ENCODE assay signal across 18 cellular contexts in genomic region chr15:44623178-44623577, GRCh38. TPM values are rescaled to one million over a fixed set of nuclear protein-coding genes. Genes with fewer than 3 reads are reported as not detected.
DNase-seq lines count a peak whose midpoint lies in the region; ATAC-seq and TF ChIP-seq lines count a peak whose summit lies in the region.
"Had no signal": no experiment of that assay in that cellular context is flagged by ENCODE, and none has a peak within 500 bp of the region (broad histone marks: within the 10 kb centered on the region; RNA-seq: fewer than 3 reads in every experiment).

No MANE protein-coding gene starts in this region.

- no peak overlapping the region for H3K4ac ChIP-seq in IMR-90 (ENCODE audit: low read depth, low read length)

- no peak for TF ChIP-seq POLR2A in IMR-90 (IDR thresholded peaks at IDR 0.05; ENCODE audit: low read depth, low read length)

- no peak for DNase-seq in activated T-cell treated with anti-CD3 and anti-CD28 coated beads, Interleukin-2, amount 50 U/mL, for 24 hours
- DNase-seq in activated T-cell treated with anti-CD3 and anti-CD28 coated beads for 4 hours = no peak
- no peak for DNase-seq in CD4-positive, CD25-positive, alpha-beta regulatory T cell
- no peak for DNase-seq in IMR-90
- no peak for DNase-seq in memory B cell (ENCODE audit: low spot score in 2 of 2)
- no peak for DNase-seq in GOT3 (lab: John Stamatoyannopoulos, UW)
- no peak for DNase-seq in LoVo (ENCODE audit: low spot score)
- DNase-seq: C1 segment of cervical spinal cord, COR-L47, DMS 273 treated with DMSO at 0.1 percent for 48 hours, DND-41, NCI-H1417, NCI-H1930, NCI-H226, NCI-H524 treated with DMSO at 0.1 percent for 48 hours, SHP77 treated with DMSO at 0.1 percent for 48 hours had no signal

- peaks cover 77% of the 10 kb centered on the region for H3K36me3 ChIP-seq in CD4-positive, CD25-positive, alpha-beta regulatory T cell (ENCODE audit: control insufficient read depth, insufficient read depth, low read length)
- H3K36me3 ChIP-seq in IMR-90 (ENCODE audit: control insufficient read depth, insufficient read depth, low read length) = peaks cover 21% of the 10 kb centered on the region

- H4K20me1 ChIP-seq in IMR-90 (ENCODE audit: insufficient read depth, low read length) = no peaks in the 10 kb centered on the region

- H3K23ac ChIP-seq in IMR-90 (ENCODE audit: low read depth, low read length) = peak overlapping the region; percentile 31; the same call in 1 of the 2 replicates

- peak overlapping the region; percentile 84 for H3K27ac Mint-ChIP-seq in activated T-cell treated with anti-CD3 and anti-CD28 coated beads, Interleukin-2, amount 50 U/mL, for 24 hours
- H3K27ac Mint-ChIP-seq in CD4-positive, CD25-positive, alpha-beta regulatory T cell = peak overlapping the region in 2 of 3 donors; percentile 57 to 88
- H3K27ac Mint-ChIP-seq in memory B cell = peak overlapping the region; percentile 42

- POLR2A ChIA-PET in IMR-90 (lab: Charles Lee; ENCODE audit: unreplicated experiment) = no interaction called here

- no peak overlapping the region for H3K56ac ChIP-seq in IMR-90 (ENCODE audit: extremely low read depth, insufficient read depth, low read length)

- no peak overlapping the region for H2BK120ac ChIP-seq in IMR-90 (ENCODE audit: low read depth, low read length)

- TF ChIP-seq RAD21 in IMR-90 (IDR thresholded peaks at IDR 0.05; ENCODE audit: low read length) = no peak

- no peak overlapping the region for H2AK9ac ChIP-seq in IMR-90 (replicated peaks; ENCODE audit: low read depth, low read length, poor library complexity)

- CTCF ChIA-PET in IMR-90 (lab: Yijun Ruan, JAX) = interaction anchor here (0.5 to 0.6 kb wide), 2 partner anchors 14 to 82 kb away, joined by 3 to 4 read pairs; no protein-coding TSS in a partner anchor

- no peak overlapping the region for H4K5ac ChIP-seq in IMR-90 (ENCODE audit: low read depth, low read length)

- dilution Hi-C loops in IMR-90 (cut with HindIII; ENCODE audit: low sequenced_read_pairs, unreplicated experiment) = no loop called here

- H3K9me3 Mint-ChIP-seq in activated T-cell treated with anti-CD3 and anti-CD28 coated beads, Interleukin-2, amount 50 U/mL, for 24 hours = no peaks in the 10 kb centered on the region
- H3K9me3 Mint-ChIP-seq in CD4-positive, CD25-positive, alpha-beta regulatory T cell = no peaks in the 10 kb centered on the region
- peaks cover 2% of the 10 kb centered on the region for H3K9me3 Mint-ChIP-seq in memory B cell

- H3K18ac ChIP-seq in IMR-90 (ENCODE audit: low read depth, low read length) = no peak overlapping the region

- no peak overlapping the region for H2BK15ac ChIP-seq in IMR-90 (ENCODE audit: low read depth, low read length)

- H3K27me3 Mint-ChIP-seq in activated T-cell treated with anti-CD3 and anti-CD28 coated beads, Interleukin-2, amount 50 U/mL, for 24 hours = no peaks in the 10 kb centered on the region
- H3K27me3 Mint-ChIP-seq in CD4-positive, CD25-positive, alpha-beta regulatory T cell = no peaks in the 10 kb centered on the region
- H3K27me3 Mint-ChIP-seq in memory B cell = no peaks in the 10 kb centered on the region

- H2BK20ac ChIP-seq in IMR-90 (ENCODE audit: low read depth, low read length) = no peak overlapping the region

- ATAC-seq in CD4-positive, CD25-positive, alpha-beta regulatory T cell (ENCODE audit: low read depth in 2 of 2) = no peak
- peak; percentile 61 for ATAC-seq in IMR-90 (ENCODE audit: low read depth)
- no peak for ATAC-seq in memory B cell (ENCODE audit: low read depth)
- no peak for ATAC-seq in HG03460 (IDR thresholded peaks at IDR 0.05; ENCODE audit: unreplicated experiment)

- H3K79me1 ChIP-seq in IMR-90 (ENCODE audit: low read depth in 1 of 2, low read length in 2 of 2) = peaks cover 0 to 4% of the 10 kb centered on the region in 2 experiments; a peak in 1 of 4 replicates

- BruUV-seq in IMR-90 (replicated peaks; lab: Mats Ljungman, UMichigan) = no TSS peak

- no peak overlapping the region for H3K9ac ChIP-seq in IMR-90 (ENCODE audit: low read depth, low read length)
- H3K9ac ChIP-seq: KMS-11 had no signal

- no peak overlapping the region for H3K4me3 ChIP-seq in CD4-positive, CD25-positive, alpha-beta regulatory T cell (ENCODE audit: low read depth, low read length)
- H3K4me3 ChIP-seq in IMR-90 (ENCODE audit: insufficient read depth, low read depth, low read length) = no peak overlapping the region

- H3K4me2 ChIP-seq in IMR-90 (ENCODE audit: low read depth, low read length) = no peak overlapping the region; the same call in 1 of the 2 replicates
- H3K4me2 ChIP-seq: KMS-11 had no signal

- H3K14ac ChIP-seq in IMR-90 (replicated peaks; ENCODE audit: low read depth, low read length) = no peak overlapping the region

- no peaks in the 10 kb centered on the region for H3K9me3 ChIP-seq in CD4-positive, CD25-positive, alpha-beta regulatory T cell (ENCODE audit: control insufficient read depth in 2 of 2, low read length in 2 of 2)
- no peaks in the 10 kb centered on the region for H3K9me3 ChIP-seq in IMR-90 (ENCODE audit: control insufficient read depth, insufficient read depth, low read length)

- no peak overlapping the region for H3K27ac ChIP-seq in CD4-positive, CD25-positive, alpha-beta regulatory T cell (ENCODE audit: insufficient read depth, low read length, poor library complexity, severe bottlenecking)
- H3K27ac ChIP-seq in IMR-90 (ENCODE audit: insufficient read depth, low read length) = peak overlapping the region; percentile 41; the same call in 1 of the 2 replicates
- H3K27ac ChIP-seq: KMS-11 had no signal

- H3K4me1 Mint-ChIP-seq in activated T-cell treated with anti-CD3 and anti-CD28 coated beads, Interleukin-2, amount 50 U/mL, for 24 hours (ENCODE audit: low read depth) = peaks cover 17% of the 10 kb centered on the region
- H3K4me1 Mint-ChIP-seq in CD4-positive, CD25-positive, alpha-beta regulatory T cell = peaks cover 4 to 13% (median 9%) of the 10 kb centered on the region in 4 donors
- H3K4me1 Mint-ChIP-seq in memory B cell = peaks cover 6% of the 10 kb centered on the region

- TF ChIP-seq CTCF in IMR-90 (conservative IDR thresholded peaks at IDR 0.05; ENCODE audit: low read depth, low read length) = no peak

- intact Hi-C loops in IMR-90 (cut with micrococcal nuclease) = no loop called here

- no peaks in the 10 kb centered on the region; the same call in 1 of the 2 replicates for H3K9me1 ChIP-seq in IMR-90 (ENCODE audit: insufficient read depth, low read length)

- no peak overlapping the region for H3K4me3 Mint-ChIP-seq in activated T-cell treated with anti-CD3 and anti-CD28 coated beads, Interleukin-2, amount 50 U/mL, for 24 hours
- no peak overlapping the region for H3K4me3 Mint-ChIP-seq in CD4-positive, CD25-positive, alpha-beta regulatory T cell
- H3K4me3 Mint-ChIP-seq in memory B cell = no peak overlapping the region

- no peaks in the 10 kb centered on the region for H3K4me1 ChIP-seq in CD4-positive, CD25-positive, alpha-beta regulatory T cell (ENCODE audit: control insufficient read depth, insufficient read depth, low read length, poor library complexity, severe bottlenecking)
- H3K4me1 ChIP-seq in IMR-90 (ENCODE audit: control insufficient read depth, insufficient read depth, low read length) = peaks cover 3% of the 10 kb centered on the region; the same call in 1 of the 2 replicates

- H3K36me3 Mint-ChIP-seq in activated T-cell treated with anti-CD3 and anti-CD28 coated beads, Interleukin-2, amount 50 U/mL, for 24 hours (ENCODE audit: low read depth) = peaks cover 91% of the 10 kb centered on the region
- peaks cover 53% of the 10 kb centered on the region for H3K36me3 Mint-ChIP-seq in CD4-positive, CD25-positive, alpha-beta regulatory T cell
- H3K36me3 Mint-ChIP-seq in memory B cell = peaks cover 34% of the 10 kb centered on the region

- no peaks in the 10 kb centered on the region for H3K27me3 ChIP-seq in CD4-positive, CD25-positive, alpha-beta regulatory T cell (ENCODE audit: control insufficient read depth, insufficient read depth, low read length)
- no peaks in the 10 kb centered on the region for H3K27me3 ChIP-seq in IMR-90 (ENCODE audit: control insufficient read depth, insufficient read depth, low read length)

- no peak overlapping the region; the same call in 1 of the 2 replicates for H2AK5ac ChIP-seq in IMR-90 (ENCODE audit: low read depth, low read length)

- H4K8ac ChIP-seq in IMR-90 (ENCODE audit: low read depth in 2 of 2, low read length in 2 of 2) = no peak overlapping the region

- in situ Hi-C loops in IMR-90 (cut with MboI; ENCODE audit: low sequenced_read_pairs) = no loop called here

- no peak overlapping the region for H4K91ac ChIP-seq in IMR-90 (ENCODE audit: insufficient read depth, low read depth, low read length)

- H2BK5ac ChIP-seq in IMR-90 (ENCODE audit: low read depth, low read length, poor library complexity, severe bottlenecking) = no peak overlapping the region

- no peak overlapping the region for H2AFZ ChIP-seq in IMR-90 (replicated peaks; ENCODE audit: low read length, poor library complexity)

TF ChIP-seq in IMR-90, 13 proteins besides CTCF, POLR2A, EP300 and RAD21 (continues in another document):
- TF ChIP-seq ELK1 (IDR thresholded peaks at IDR 0.05; ENCODE audit: borderline replicate concordance, low read depth, low read length) (no peak), MXI1 (IDR thresholded peaks at IDR 0.05; ENCODE audit: borderline replicate concordance, low read depth, low read length) (no peak), USF2 (IDR thresholded peaks at IDR 0.05; ENCODE audit: low read depth, low read length) (no peak), MAZ (IDR thresholded peaks at IDR 0.05; ENCODE audit: borderline replicate concordance, low read depth, low read length) (no peak)

RNA-seq across cellular contexts. Expression of gene SPG11, which starts 40.3 kb away (rescaled TPM):
- total RNA-seq in CD4-positive, CD25-positive, alpha-beta regulatory T cell = 71.5 TPM
- polyA plus RNA-seq in CD4-positive, CD25-positive, alpha-beta regulatory T cell = 10 to 100 TPM; 21.6 to 27.7 (median 24.6) TPM
- 32.6 and 33.1 TPM in 2 replicates for total RNA-seq in IMR-90 (2012; rRNA removed)
- polyA plus RNA-seq in IMR-90 (2012; rRNA removed) = 27.6 and 30.8 TPM in 2 replicates
- 17.1 and 22.3 TPM in 2 replicates for polyA plus RNA-seq in IMR-90 (2012; cell fraction: cytosol; rRNA removed)
- 66.4 and 75.7 TPM in 2 replicates for polyA plus RNA-seq in IMR-90 (2012; cell fraction: nucleus; rRNA removed; ENCODE audit: low replicate concordance)
